ENCODE assay signal across 20 cellular contexts in the genomic region with DNA sequence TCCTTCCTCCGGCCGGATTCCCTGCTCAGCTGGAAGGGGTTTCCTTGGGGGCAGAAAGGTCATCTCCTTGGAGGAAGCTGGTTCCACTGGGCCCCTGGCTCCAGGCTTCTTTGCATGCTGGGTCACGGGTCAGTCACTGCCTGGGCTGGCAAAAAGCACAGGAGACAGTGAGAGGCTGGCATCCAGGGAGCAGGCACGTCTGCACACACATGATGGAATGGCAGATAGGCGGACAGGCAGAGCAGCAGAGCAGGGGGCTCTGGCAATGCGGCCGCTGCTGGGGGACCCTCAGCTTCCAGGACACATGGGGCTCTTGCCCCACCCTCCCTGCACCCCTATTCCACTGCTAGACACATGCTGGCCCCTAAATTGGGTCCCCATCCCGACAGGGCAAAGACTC.
"Had no signal": no experiment of that assay in that cellular context is flagged by ENCODE, and none has a peak within 500 bp of the region (broad histone marks: within the 10 kb centered on the region; RNA-seq: fewer than 3 reads in every experiment).

No MANE protein-coding gene starts in this region.

- H3K4me1 Mint-ChIP-seq: activated B cell treated with CpG ODN at 0.5 μM for 24 hours; activated naive CD8-positive, alpha-beta T cell treated with anti-CD3 and anti-CD28 coated beads, Interleukin-2, amount 10 ng/mL, durations not matched to agents 7 days and 5 days; T-cell had no signal

- H3K36me3 ChIP-seq: adrenal gland, SJCRH30 had no signal

- H3K27me3 ChIP-seq: adrenal gland, Peyer's patch had no signal

- H3K4me1 ChIP-seq: adrenal gland, Peyer's patch, SJCRH30 had no signal

- H3K4me3 Mint-ChIP-seq: activated B cell treated with CpG ODN at 0.5 μM for 24 hours; activated CD4-positive, alpha-beta memory T cell treated with anti-CD3 and anti-CD28 coated beads for 36 hours; activated CD4-positive, alpha-beta T cell treated with anti-CD3 and anti-CD28 coated beads, Interleukin-2, amount 10 ng/mL, durations not matched to agents 7 days and 5 days; activated naive CD8-positive, alpha-beta T cell treated with anti-CD3 and anti-CD28 coated beads, Interleukin-2, amount 10 ng/mL, durations not matched to agents 7 days and 5 days; activated T-cell treated with anti-CD3 and anti-CD28 coated beads, Interleukin-2, amount 50 U/mL, for 72 hours; T-cell had no signal

- H3K9me3 Mint-ChIP-seq: activated B cell treated with CpG ODN at 0.5 μM for 24 hours; activated CD4-positive, alpha-beta memory T cell treated with anti-CD3 and anti-CD28 coated beads for 36 hours; activated CD4-positive, alpha-beta T cell treated with anti-CD3 and anti-CD28 coated beads, Interleukin-2, amount 10 ng/mL, durations not matched to agents 7 days and 5 days; activated naive CD8-positive, alpha-beta T cell treated with anti-CD3 and anti-CD28 coated beads, Interleukin-2, amount 10 ng/mL, durations not matched to agents 7 days and 5 days; activated T-cell treated with anti-CD3 and anti-CD28 coated beads, Interleukin-2, amount 50 U/mL, for 72 hours; T-cell had no signal

- H3K27ac ChIP-seq: adrenal gland, Peyer's patch, RWPE1, SJCRH30 had no signal

- H3K27me3 Mint-ChIP-seq: activated B cell treated with CpG ODN at 0.5 μM for 24 hours; activated CD4-positive, alpha-beta memory T cell treated with anti-CD3 and anti-CD28 coated beads for 36 hours; T-cell had no signal

- H3K9me3 ChIP-seq: adrenal gland, Peyer's patch, SJCRH30 had no signal

- H3K4me3 ChIP-seq: adrenal gland, Peyer's patch, SJCRH30 had no signal

- H3K36me3 Mint-ChIP-seq: activated CD4-positive, alpha-beta memory T cell treated with anti-CD3 and anti-CD28 coated beads for 36 hours; activated naive CD8-positive, alpha-beta T cell treated with anti-CD3 and anti-CD28 coated beads, Interleukin-2, amount 10 ng/mL, durations not matched to agents 7 days and 5 days had no signal

- DNase-seq: activated B cell treated with CpG ODN at 0.5 μM for 24 hours; activated CD4-positive, alpha-beta memory T cell treated with anti-CD3 and anti-CD28 coated beads for 36 hours; activated CD4-positive, alpha-beta T cell treated with anti-CD3 and anti-CD28 coated beads for 1 hour; activated CD4-positive, alpha-beta T cell treated with anti-CD3 and anti-CD28 coated beads, Interleukin-2, amount 10 ng/mL, durations not matched to agents 7 days and 5 days; activated naive CD4-positive, alpha-beta T cell treated with anti-CD3 and anti-CD28 coated beads, Interleukin-2, amount 50 U/mL, for 16 hours; activated naive CD8-positive, alpha-beta T cell treated with anti-CD3 and anti-CD28 coated beads, Interleukin-2, amount 10 ng/mL, durations not matched to agents 7 days and 5 days; activated T-cell treated with anti-CD3 and anti-CD28 coated beads, Interleukin-2, amount 50 U/mL, for 72 hours; anterior cingulate cortex; MM.1S; NCI-H1436 treated with DMSO at 0.1 percent for 48 hours; NCI-H2081; NCI-H446; NCI-H524; SJCRH30; T-cell; T-helper 2 cell; T1000 had no signal

- ATAC-seq: activated T-cell treated with anti-CD3 and anti-CD28 coated beads, Interleukin-2, amount 50 U/mL, for 72 hours; T-cell had no signal

- H3K27ac Mint-ChIP-seq: activated B cell treated with CpG ODN at 0.5 μM for 24 hours; activated CD4-positive, alpha-beta memory T cell treated with anti-CD3 and anti-CD28 coated beads for 36 hours; activated CD4-positive, alpha-beta T cell treated with anti-CD3 and anti-CD28 coated beads, Interleukin-2, amount 10 ng/mL, durations not matched to agents 7 days and 5 days; activated naive CD8-positive, alpha-beta T cell treated with anti-CD3 and anti-CD28 coated beads, Interleukin-2, amount 10 ng/mL, durations not matched to agents 7 days and 5 days; activated T-cell treated with anti-CD3 and anti-CD28 coated beads, Interleukin-2, amount 50 U/mL, for 72 hours; T-cell had no signal
